In the genomic region with DNA sequence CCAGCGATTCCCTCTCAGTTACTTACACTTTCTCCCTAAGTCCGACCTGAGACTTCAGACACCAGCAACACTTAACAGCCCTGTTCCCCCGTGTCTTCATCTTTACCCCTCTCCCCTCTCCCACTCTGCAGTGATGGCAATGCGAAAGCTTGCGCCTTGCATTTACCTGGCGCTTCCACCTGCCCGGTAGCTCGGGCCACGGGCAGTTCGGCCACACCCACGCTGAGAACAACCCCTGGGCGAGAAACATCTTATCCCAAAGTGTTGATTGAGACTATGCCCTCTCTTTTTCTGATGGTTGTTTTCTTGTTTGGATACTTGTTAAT, we compare ENCODE assay signal across 1 cellular context.
TF ChIP-seq lines count a peak whose summit lies in the region.

No MANE protein-coding gene starts in this region.

TF ChIP-seq in SK-N-SH, 30 proteins besides CTCF, POLR2A, EP300 and RAD21 (continued from another document):
- TF ChIP-seq TAF1 (IDR thresholded peaks at IDR 0.05; ENCODE audit: borderline replicate concordance, low read depth, low read length) = no peak
- no peak for TF ChIP-seq NFIC (IDR thresholded peaks at IDR 0.05; ENCODE audit: borderline replicate concordance)
- no peak for TF ChIP-seq MEF2A (IDR thresholded peaks at IDR 0.05; ENCODE audit: borderline replicate concordance, low read depth)
- TF ChIP-seq, protein P1, sequence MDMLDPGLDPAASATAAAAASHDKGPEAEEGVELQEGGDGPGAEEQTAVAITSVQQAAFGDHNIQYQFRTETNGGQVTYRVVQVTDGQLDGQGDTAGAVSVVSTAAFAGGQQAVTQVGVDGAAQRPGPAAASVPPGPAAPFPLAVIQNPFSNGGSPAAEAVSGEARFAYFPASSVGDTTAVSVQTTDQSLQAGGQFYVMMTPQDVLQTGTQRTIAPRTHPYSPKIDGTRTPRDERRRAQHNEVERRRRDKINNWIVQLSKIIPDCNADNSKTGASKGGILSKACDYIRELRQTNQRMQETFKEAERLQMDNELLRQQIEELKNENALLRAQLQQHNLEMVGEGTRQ (IDR thresholded peaks at IDR 0.05; ENCODE audit: borderline replicate concordance, low read depth, low read length) = no peak
- TF ChIP-seq, protein P2, sequence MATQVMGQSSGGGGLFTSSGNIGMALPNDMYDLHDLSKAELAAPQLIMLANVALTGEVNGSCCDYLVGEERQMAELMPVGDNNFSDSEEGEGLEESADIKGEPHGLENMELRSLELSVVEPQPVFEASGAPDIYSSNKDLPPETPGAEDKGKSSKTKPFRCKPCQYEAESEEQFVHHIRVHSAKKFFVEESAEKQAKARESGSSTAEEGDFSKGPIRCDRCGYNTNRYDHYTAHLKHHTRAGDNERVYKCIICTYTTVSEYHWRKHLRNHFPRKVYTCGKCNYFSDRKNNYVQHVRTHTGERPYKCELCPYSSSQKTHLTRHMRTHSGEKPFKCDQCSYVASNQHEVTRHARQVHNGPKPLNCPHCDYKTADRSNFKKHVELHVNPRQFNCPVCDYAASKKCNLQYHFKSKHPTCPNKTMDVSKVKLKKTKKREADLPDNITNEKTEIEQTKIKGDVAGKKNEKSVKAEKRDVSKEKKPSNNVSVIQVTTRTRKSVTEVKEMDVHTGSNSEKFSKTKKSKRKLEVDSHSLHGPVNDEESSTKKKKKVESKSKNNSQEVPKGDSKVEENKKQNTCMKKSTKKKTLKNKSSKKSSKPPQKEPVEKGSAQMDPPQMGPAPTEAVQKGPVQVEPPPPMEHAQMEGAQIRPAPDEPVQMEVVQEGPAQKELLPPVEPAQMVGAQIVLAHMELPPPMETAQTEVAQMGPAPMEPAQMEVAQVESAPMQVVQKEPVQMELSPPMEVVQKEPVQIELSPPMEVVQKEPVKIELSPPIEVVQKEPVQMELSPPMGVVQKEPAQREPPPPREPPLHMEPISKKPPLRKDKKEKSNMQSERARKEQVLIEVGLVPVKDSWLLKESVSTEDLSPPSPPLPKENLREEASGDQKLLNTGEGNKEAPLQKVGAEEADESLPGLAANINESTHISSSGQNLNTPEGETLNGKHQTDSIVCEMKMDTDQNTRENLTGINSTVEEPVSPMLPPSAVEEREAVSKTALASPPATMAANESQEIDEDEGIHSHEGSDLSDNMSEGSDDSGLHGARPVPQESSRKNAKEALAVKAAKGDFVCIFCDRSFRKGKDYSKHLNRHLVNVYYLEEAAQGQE (IDR thresholded peaks at IDR 0.05; ENCODE audit: low read depth, low read length) = no peak
- no peak for TF ChIP-seq TCF12 (IDR thresholded peaks at IDR 0.05)
- no peak for TF ChIP-seq MXI1 (IDR thresholded peaks at IDR 0.05; ENCODE audit: low read depth, low read length)
